In the genomic region with DNA sequence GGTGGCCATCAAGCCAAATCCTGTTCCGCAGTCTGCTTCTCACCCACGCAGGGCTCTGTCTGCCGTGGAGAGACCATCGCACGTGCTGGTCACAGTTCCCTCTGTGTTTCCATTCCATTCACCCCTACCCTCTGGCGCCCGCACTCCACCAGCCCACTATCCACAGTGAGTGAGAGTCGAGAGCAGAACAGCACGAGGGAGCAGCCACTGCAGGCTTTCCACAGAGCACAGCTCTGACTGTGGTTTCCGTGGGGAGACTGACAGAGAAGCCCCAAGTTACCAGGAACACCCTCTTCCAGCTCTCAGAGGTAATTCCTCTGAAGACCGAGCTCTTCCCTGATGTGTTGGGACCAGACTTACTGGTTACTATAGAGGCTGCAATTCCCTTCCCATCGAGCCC, we compare ENCODE assay signal across 24 cellular contexts. TPM values are rescaled to one million over a fixed set of nuclear protein-coding genes. Genes with fewer than 3 reads are reported as not detected.
DNase-seq lines count a peak whose midpoint lies in the region; ATAC-seq and TF ChIP-seq lines count a peak whose summit lies in the region.
"Had no signal": no experiment of that assay in that cellular context is flagged by ENCODE, and none has a peak within 500 bp of the region (broad histone marks: within the 10 kb centered on the region; RNA-seq: fewer than 3 reads in every experiment).

No MANE protein-coding gene starts in this region.

- H3K9ac ChIP-seq in HUES48 (ENCODE audit: low read depth, low read length) (no peak overlapping the region), iPS-20b (ENCODE audit: low read depth, low read length) (no peak overlapping the region)
- H3K9ac ChIP-seq: BLaER1 had no signal

- DNase-seq in NCI-H2171 treated with DMSO at 0.1 percent for 48 hours (lab: John Stamatoyannopoulos, UW) (peak; percentile 67), NCI-H2171 (lab: John Stamatoyannopoulos, UW) (no peak), NCI-H774 (lab: John Stamatoyannopoulos, UW) (peak; percentile 23), left lung (no peak), NCI-H128 (lab: John Stamatoyannopoulos, UW; ENCODE audit: unreplicated experiment) (no peak)
- DNase-seq in stimulated activated CD4-positive, alpha-beta T cell treated with anti-CD3 and anti-CD28 coated beads, Interleukin-2, amount 100 ng/mL, for 24 hours: no peak
- DNase-seq: ACHN; activated CD4-positive, alpha-beta T cell treated with anti-CD3 and anti-CD28 coated beads for 48 hours; activated T-cell treated with anti-CD3 and anti-CD28 coated beads, Interleukin-2, amount 50 U/mL, for 4 hours; body of pancreas; effector CD4-positive, alpha-beta T cell; foreskin fibroblast; H9; immature natural killer cell; naive B cell; retina; small intestine had no signal

- no peaks in the 10 kb centered on the region for H3K36me3 ChIP-seq in HUES48 (ENCODE audit: control insufficient read depth, insufficient read depth, low read length)
- no peaks in the 10 kb centered on the region for H3K36me3 ChIP-seq in iPS-20b (ENCODE audit: insufficient read depth, low read depth, low read length)
- no peaks in the 10 kb centered on the region for H3K36me3 ChIP-seq in left lung
- H3K36me3 ChIP-seq: BLaER1 had no signal

- H3K4me3 ChIP-seq in HUES48 (ENCODE audit: low read depth, low read length): no peak overlapping the region
- H3K4me3 ChIP-seq in iPS-20b (ENCODE audit: low read length): peak overlapping the region; percentile 41; the same call in 1 of the 2 replicates
- H3K4me3 ChIP-seq in left lung: no peak overlapping the region
- H3K4me3 ChIP-seq: BLaER1, body of pancreas, SK-N-MC had no signal

- no peak for ATAC-seq in left lung
- ATAC-seq: activated T-cell treated with anti-CD3 and anti-CD28 coated beads, Interleukin-2, amount 50 U/mL, for 4 hours; body of pancreas had no signal

- TF ChIP-seq CTCF in left lung (IDR thresholded peaks at IDR 0.05): no peak

- H3K27ac ChIP-seq in HUES48 (ENCODE audit: low read depth, low read length) (peak overlapping the region; percentile 22), iPS-20b (ENCODE audit: low read length) (no peak overlapping the region), left lung (no peak overlapping the region)
- H3K27ac ChIP-seq: BLaER1, body of pancreas, SK-N-MC, VCaP had no signal

- H3K4me1 ChIP-seq in HUES48 (ENCODE audit: control insufficient read depth, insufficient read depth, low read length): peaks cover 35% of the 10 kb centered on the region
- H3K4me1 ChIP-seq in iPS-20b (ENCODE audit: insufficient read depth, low read length): peaks cover 26% of the 10 kb centered on the region; the same call in 1 of the 2 replicates
- no peaks in the 10 kb centered on the region for H3K4me1 ChIP-seq in left lung
- H3K4me1 ChIP-seq: BLaER1, body of pancreas had no signal

- H3K27me3 ChIP-seq in HUES48 (ENCODE audit: control insufficient read depth, insufficient read depth, low read length) (peaks cover 17% of the 10 kb centered on the region), iPS-20b (ENCODE audit: insufficient read depth, low read length) (peaks cover 44% of the 10 kb centered on the region), left lung (no peaks in the 10 kb centered on the region)
- H3K27me3 ChIP-seq: BLaER1, body of pancreas had no signal

- intact Hi-C loops in left lung (cut with DNase I): no loop called here

- no peaks in the 10 kb centered on the region for H3K9me3 ChIP-seq in HUES48 (ENCODE audit: control insufficient read depth, insufficient read depth, low read length)
- H3K9me3 ChIP-seq in iPS-20b (ENCODE audit: insufficient read depth, low read depth, low read length): no peaks in the 10 kb centered on the region
- no peaks in the 10 kb centered on the region for H3K9me3 ChIP-seq in left lung
- H3K9me3 ChIP-seq: BLaER1, body of pancreas had no signal

RNA-seq across cellular contexts. Expression of a gene that starts 5.0 kb away (rescaled TPM):
- total RNA-seq in left lung: not detected
- total RNA-seq: H9, osteoblast, ureter had no signal

Comparison
In these comparisons a context has a peak if more than half of its experiments do, and no peak if none do; other contexts are left out.
1. DNase-seq: peak in NCI-H2171 treated with DMSO at 0.1 percent for 48 hours (single experiment) and NCI-H774 (single experiment); none in NCI-H2171 (single experiment), left lung (0 of 2), NCI-H128 (single experiment) and stimulated activated CD4-positive, alpha-beta T cell treated with anti-CD3 and anti-CD28 coated beads, Interleukin-2, amount 100 ng/mL, for 24 hours (0 of 2).